Comparison of ENCODE assay signal across 8 cellular contexts in genomic region chr3:168095611-168096209, GRCh38. TPM values are rescaled to one million over a fixed set of nuclear protein-coding genes. Genes with fewer than 3 reads are reported as not detected.
DNase-seq lines count a peak whose midpoint lies in the region; ATAC-seq and TF ChIP-seq lines count a peak whose summit lies in the region.

TSS of gene GOLIM4 (minus strand) at chr3:168095924. CDS start at chr3:168095285, 639 bp downstream.

- in situ Hi-C loops in GM13977 (cut with MboI; ENCODE audit: low pct_unique_long_range_greater_than_20kb, low sequenced_read_pairs, unreplicated experiment): no loop called here

- peak within 1 kb of the TSS; percentile 96 for H3K27ac Mint-ChIP-seq in progenitor cell of endocrine pancreas

- TF ChIP-seq CTCF in GM13977 (IDR thresholded peaks at IDR 0.05; ENCODE audit: extremely low read depth, insufficient read depth, missing control alignments): peak; percentile 37
- peak in 1 of 2 donors; percentile 32 for TF ChIP-seq CTCF in right atrium auricular region (IDR thresholded peaks at IDR 0.05)
- TF ChIP-seq CTCF in progenitor cell of endocrine pancreas (IDR thresholded peaks at IDR 0.05; ENCODE audit: unreplicated experiment): no peak

- peaks cover 0 to 40% of the 10 kb centered on the region in 2 donors for H3K4me1 ChIP-seq in right atrium auricular region

- no peaks in the 10 kb centered on the region for H3K27me3 ChIP-seq in right atrium auricular region

- H3K4me1 Mint-ChIP-seq in progenitor cell of endocrine pancreas (ENCODE audit: low read depth): peaks cover 35% of the 10 kb centered on the region

- peak within 1 kb of the TSS; percentile 72 to 78 for H3K4me3 ChIP-seq in right atrium auricular region

- H3K27me3 Mint-ChIP-seq in progenitor cell of endocrine pancreas: no peaks in the 10 kb centered on the region

- no peaks in the 10 kb centered on the region for H3K9me3 ChIP-seq in right atrium auricular region

- peak; percentile 87 for ATAC-seq in HG02642 (IDR thresholded peaks at IDR 0.05; ENCODE audit: poor library complexity, unreplicated experiment)

- H3K36me3 ChIP-seq in right atrium auricular region: no peaks in the 10 kb centered on the region

- H3K27ac ChIP-seq in right atrium auricular region: peak within 1 kb of the TSS; percentile 95 to 97

- DNase-seq in GM13977 (ENCODE audit: low spot score) (peak; percentile 94), NCI-H1092 treated with DMSO at 0.1 percent for 48 hours (lab: John Stamatoyannopoulos, UW) (peak; percentile 89), SKM-1 (lab: John Stamatoyannopoulos, UW; ENCODE audit: unreplicated experiment) (peak; percentile 91), anterior cingulate cortex (lab: John Stamatoyannopoulos, UW) (peak; percentile 57 to 97 (median 92)), right atrium auricular region (ENCODE audit: low spot score) (peak; percentile 95), progenitor cell of endocrine pancreas (ENCODE audit: low spot score, unreplicated experiment) (peak; percentile 91), T-helper 9 cell (no peak)

- no peaks in the 10 kb centered on the region for H3K9me3 Mint-ChIP-seq in progenitor cell of endocrine pancreas (ENCODE audit: low read depth)

- H3K36me3 Mint-ChIP-seq in progenitor cell of endocrine pancreas (ENCODE audit: insufficient read depth): no peaks in the 10 kb centered on the region

- H3K4me3 Mint-ChIP-seq in progenitor cell of endocrine pancreas (ENCODE audit: low read depth): peak within 1 kb of the TSS; percentile 83

RNA-seq across cellular contexts. Expression of gene GOLIM4, which starts in this region (rescaled TPM):
- 10 to 100 TPM; 56.0 to 63.7 TPM for total RNA-seq in right atrium auricular region
- total RNA-seq in progenitor cell of endocrine pancreas: 38.7 and 41.8 TPM in 2 replicates
